In the genomic region with DNA sequence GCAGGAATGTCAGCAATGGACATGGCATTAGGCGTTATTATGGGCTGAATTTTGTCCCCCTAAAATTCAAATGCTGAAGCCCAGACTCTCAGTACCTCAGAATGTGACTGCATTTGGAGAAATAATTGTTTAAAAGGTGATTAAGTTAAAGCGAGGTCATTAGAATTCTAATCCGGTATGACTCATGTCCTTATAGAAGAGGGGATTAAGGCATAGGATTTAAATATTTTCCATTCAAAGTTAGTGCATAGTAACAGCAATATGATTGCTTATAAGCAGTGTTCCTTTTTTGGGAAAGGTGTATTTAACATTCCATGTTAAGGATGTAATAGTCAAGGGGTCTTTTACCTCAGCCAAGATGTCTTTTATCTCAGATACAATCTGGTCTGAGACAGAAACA, we compare ENCODE assay signal across 36 cellular contexts.
"Had no signal": no experiment of that assay in that cellular context is flagged by ENCODE, and none has a peak within 500 bp of the region (broad histone marks: within the 10 kb centered on the region; RNA-seq: fewer than 3 reads in every experiment).

No MANE protein-coding gene starts in this region.

- H3K27me3 ChIP-seq: body of pancreas, brain microvascular endothelial cell, breast epithelium had no signal

- H3K27ac ChIP-seq: body of pancreas, brain microvascular endothelial cell, breast epithelium, VCaP had no signal

- H3K36me3 Mint-ChIP-seq: activated CD8-positive, alpha-beta memory T cell treated with anti-CD3 and anti-CD28 coated beads, Interleukin-2, amount 10 ng/mL, durations not matched to agents 7 days and 5 days; activated naive CD4-positive, alpha-beta T cell treated with anti-CD3 and anti-CD28 coated beads, Interleukin-2, amount 10 ng/mL, durations not matched to agents 7 days and 5 days; activated naive CD4-positive, alpha-beta T cell treated with anti-CD3 and anti-CD28 coated beads, Interleukin-2, amount 50 U/mL, for 24 hours; activated naive CD8-positive, alpha-beta T cell had no signal

- H3K9me3 Mint-ChIP-seq: activated B cell treated with CpG ODN at 0.5 μM for 24 hours; activated CD4-positive, alpha-beta memory T cell treated with anti-CD3 and anti-CD28 coated beads, Interleukin-2, amount 10 ng/mL, durations not matched to agents 7 days and 5 days; activated CD4-positive, alpha-beta T cell treated with anti-CD3 and anti-CD28 coated beads, Interleukin-2, amount 10 ng/mL, durations not matched to agents 24 days and 14 days; activated naive CD4-positive, alpha-beta T cell treated with anti-CD3 and anti-CD28 coated beads, Interleukin-2, amount 10 ng/mL, durations not matched to agents 7 days and 5 days; activated naive CD4-positive, alpha-beta T cell treated with anti-CD3 and anti-CD28 coated beads, Interleukin-2, amount 50 U/mL, for 24 hours; activated naive CD8-positive, alpha-beta T cell treated with anti-CD3 and anti-CD28 coated beads, Interleukin-2, amount 10 ng/mL, durations not matched to agents 7 days and 5 days; activated naive CD8-positive, alpha-beta T cell treated with anti-CD3 and anti-CD28 coated beads, Interleukin-2, amount 50 U/mL, for 24 hours; activated T-cell treated with anti-CD3 and anti-CD28 coated beads, Interleukin-2, amount 50 U/mL, for 24 hours; activated T-helper 2 cell treated with anti-CD3 and anti-CD28 coated beads, Interferon-gamma antibody, Interleukin-2, Interleukin-4, amounts not matched to agents 10 μg/mL and 5 μg/mL and 100 μg/mL, durations not matched to agents 14 hours and 24 hours and 36 hours; T-helper 1 cell treated with Interleukin-12 subunit alpha and Interleukin-12 subunit beta and Interleukin-4 antibody, amounts not matched to agents 30 μg/mL and 1 μg/mL, for 36 hours; T-helper 2 cell treated with Interferon-gamma antibody and Interleukin-4, amounts not matched to agents 5 μg/mL and 100 μg/mL, for 36 hours had no signal

- H3K9me3 ChIP-seq: body of pancreas, breast epithelium had no signal

- ATAC-seq: activated CD8-positive, alpha-beta memory T cell treated with anti-CD3 and anti-CD28 coated beads, Interleukin-2, amount 10 ng/mL, durations not matched to agents 7 days and 5 days; activated CD8-positive, alpha-beta T cell treated with anti-CD3 and anti-CD28 coated beads, Interleukin-2, amount 10 ng/mL, durations not matched to agents 7 days and 5 days; activated naive CD8-positive, alpha-beta T cell treated with anti-CD3 and anti-CD28 coated beads, Interleukin-2, amount 50 U/mL, for 24 hours; body of pancreas had no signal

- H3K4me3 Mint-ChIP-seq: activated B cell treated with CpG ODN at 0.5 μM for 24 hours; activated CD4-positive, alpha-beta memory T cell treated with anti-CD3 and anti-CD28 coated beads, Interleukin-2, amount 10 ng/mL, durations not matched to agents 7 days and 5 days; activated CD4-positive, alpha-beta T cell treated with anti-CD3 and anti-CD28 coated beads, Interleukin-2, amount 10 ng/mL, durations not matched to agents 24 days and 14 days; activated CD8-positive, alpha-beta memory T cell treated with anti-CD3 and anti-CD28 coated beads, Interleukin-2, amount 10 ng/mL, durations not matched to agents 7 days and 5 days; activated CD8-positive, alpha-beta T cell treated with anti-CD3 and anti-CD28 coated beads, Interleukin-2, amount 10 ng/mL, durations not matched to agents 7 days and 5 days; activated naive CD4-positive, alpha-beta T cell treated with anti-CD3 and anti-CD28 coated beads, Interleukin-2, amount 10 ng/mL, durations not matched to agents 7 days and 5 days; activated naive CD4-positive, alpha-beta T cell treated with anti-CD3 and anti-CD28 coated beads, Interleukin-2, amount 50 U/mL, for 24 hours; activated naive CD8-positive, alpha-beta T cell; activated naive CD8-positive, alpha-beta T cell treated with anti-CD3 and anti-CD28 coated beads, Interleukin-2, amount 10 ng/mL, durations not matched to agents 7 days and 5 days; activated naive CD8-positive, alpha-beta T cell treated with anti-CD3 and anti-CD28 coated beads, Interleukin-2, amount 50 U/mL, for 24 hours; activated T-cell treated with anti-CD3 and anti-CD28 coated beads, Interleukin-2, amount 50 U/mL, for 24 hours; central memory CD8-positive, alpha-beta T cell; T-helper 1 cell treated with Interleukin-12 subunit alpha and Interleukin-12 subunit beta and Interleukin-4 antibody, amounts not matched to agents 30 μg/mL and 1 μg/mL, for 36 hours; T-helper 2 cell treated with Interferon-gamma antibody and Interleukin-4, amounts not matched to agents 5 μg/mL and 100 μg/mL, for 36 hours had no signal

- FAIRE-seq: astrocyte, TTC549 had no signal

- H3K4me3 ChIP-seq: body of pancreas, breast epithelium had no signal

- H3K4me1 ChIP-seq: body of pancreas, breast epithelium had no signal

- H3K36me3 ChIP-seq: brain microvascular endothelial cell, breast epithelium had no signal

- H3K27ac Mint-ChIP-seq: activated B cell treated with CpG ODN at 0.5 μM for 24 hours; activated CD4-positive, alpha-beta memory T cell treated with anti-CD3 and anti-CD28 coated beads, Interleukin-2, amount 10 ng/mL, durations not matched to agents 7 days and 5 days; activated CD4-positive, alpha-beta T cell treated with anti-CD3 and anti-CD28 coated beads, Interleukin-2, amount 10 ng/mL, durations not matched to agents 24 days and 14 days; activated CD8-positive, alpha-beta memory T cell treated with anti-CD3 and anti-CD28 coated beads, Interleukin-2, amount 10 ng/mL, durations not matched to agents 7 days and 5 days; activated CD8-positive, alpha-beta T cell treated with anti-CD3 and anti-CD28 coated beads, Interleukin-2, amount 10 ng/mL, durations not matched to agents 7 days and 5 days; activated naive CD4-positive, alpha-beta T cell treated with anti-CD3 and anti-CD28 coated beads, Interleukin-2, amount 10 ng/mL, durations not matched to agents 7 days and 5 days; activated naive CD4-positive, alpha-beta T cell treated with anti-CD3 and anti-CD28 coated beads, Interleukin-2, amount 50 U/mL, for 24 hours; activated naive CD8-positive, alpha-beta T cell; activated naive CD8-positive, alpha-beta T cell treated with anti-CD3 and anti-CD28 coated beads, Interleukin-2, amount 10 ng/mL, durations not matched to agents 7 days and 5 days; activated naive CD8-positive, alpha-beta T cell treated with anti-CD3 and anti-CD28 coated beads, Interleukin-2, amount 50 U/mL, for 24 hours; activated T-cell treated with anti-CD3 and anti-CD28 coated beads, Interleukin-2, amount 50 U/mL, for 24 hours; activated T-helper 2 cell treated with anti-CD3 and anti-CD28 coated beads, Interferon-gamma antibody, Interleukin-2, Interleukin-4, amounts not matched to agents 10 μg/mL and 5 μg/mL and 100 μg/mL, durations not matched to agents 14 hours and 24 hours and 36 hours; T-helper 1 cell treated with Interleukin-12 subunit alpha and Interleukin-12 subunit beta and Interleukin-4 antibody, amounts not matched to agents 30 μg/mL and 1 μg/mL, for 36 hours; T-helper 2 cell treated with Interferon-gamma antibody and Interleukin-4, amounts not matched to agents 5 μg/mL and 100 μg/mL, for 36 hours had no signal

- DNase-seq: activated B cell treated with CpG ODN at 0.5 μM for 24 hours; activated CD4-positive, alpha-beta memory T cell treated with anti-CD3 and anti-CD28 coated beads, Interleukin-2, amount 10 ng/mL, durations not matched to agents 7 days and 5 days; activated CD4-positive, alpha-beta T cell treated with anti-CD3 and anti-CD28 coated beads for 4 hours; activated CD4-positive, alpha-beta T cell treated with anti-CD3 and anti-CD28 coated beads, Interleukin-2, amount 10 ng/mL, durations not matched to agents 24 days and 14 days; activated CD4-positive, alpha-beta T cell treated with anti-CD3 and anti-CD28 coated beads, Interleukin-2, amount 50 U/mL, for 48 hours; activated CD4-positive, CD25-positive, alpha-beta regulatory T cell treated with anti-CD3 and anti-CD28 coated beads, Interleukin-2, amount 50 U/mL, for 72 hours; activated CD8-positive, alpha-beta memory T cell treated with anti-CD3 and anti-CD28 coated beads for 24 hours; activated CD8-positive, alpha-beta memory T cell treated with anti-CD3 and anti-CD28 coated beads, Interleukin-2, amount 10 ng/mL, durations not matched to agents 7 days and 5 days; activated CD8-positive, alpha-beta memory T cell treated with anti-CD3 and anti-CD28 coated beads, Interleukin-2, amount 50 U/mL, for 48 hours; activated CD8-positive, alpha-beta T cell treated with anti-CD3 and anti-CD28 coated beads, Interleukin-2, amount 10 ng/mL, durations not matched to agents 7 days and 5 days; activated effector memory CD4-positive, alpha-beta T cell treated with Interleukin-2 at 50 U/mL for 16 hours; activated gamma-delta T cell; activated naive CD4-positive, alpha-beta T cell treated with anti-CD3 and anti-CD28 coated beads, Interleukin-2, amount 10 ng/mL, durations not matched to agents 7 days and 5 days; activated naive CD4-positive, alpha-beta T cell treated with Interleukin-2 at 50 U/mL for 16 hours; activated naive CD8-positive, alpha-beta T cell treated with anti-CD3 and anti-CD28 coated beads, Interleukin-2, amount 10 ng/mL, durations not matched to agents 7 days and 5 days; activated naive CD8-positive, alpha-beta T cell treated with anti-CD3 and anti-CD28 coated beads, Interleukin-2, amount 50 U/mL, for 24 hours; activated T-cell treated with anti-CD3 and anti-CD28 coated beads, Interleukin-2, amount 50 U/mL, for 24 hours; activated T-cell treated with anti-CD3 and anti-CD28 coated beads, Interleukin-2, amount 50 U/mL, for 48 hours; amygdala; aorta; body of pancreas; brain microvascular endothelial cell; caudate nucleus; cerebellar nuclear complex; T-helper 1 cell; T-helper 9 cell had no signal

- H3K27me3 Mint-ChIP-seq: activated CD4-positive, alpha-beta memory T cell treated with anti-CD3 and anti-CD28 coated beads, Interleukin-2, amount 10 ng/mL, durations not matched to agents 7 days and 5 days; activated naive CD4-positive, alpha-beta T cell treated with anti-CD3 and anti-CD28 coated beads, Interleukin-2, amount 10 ng/mL, durations not matched to agents 7 days and 5 days had no signal

- H3K4me1 Mint-ChIP-seq: activated B cell treated with CpG ODN at 0.5 μM for 24 hours; activated CD4-positive, alpha-beta memory T cell treated with anti-CD3 and anti-CD28 coated beads, Interleukin-2, amount 10 ng/mL, durations not matched to agents 7 days and 5 days; activated CD4-positive, alpha-beta T cell treated with anti-CD3 and anti-CD28 coated beads, Interleukin-2, amount 10 ng/mL, durations not matched to agents 24 days and 14 days; activated CD8-positive, alpha-beta memory T cell treated with anti-CD3 and anti-CD28 coated beads, Interleukin-2, amount 10 ng/mL, durations not matched to agents 7 days and 5 days; activated naive CD4-positive, alpha-beta T cell treated with anti-CD3 and anti-CD28 coated beads, Interleukin-2, amount 10 ng/mL, durations not matched to agents 7 days and 5 days; activated naive CD4-positive, alpha-beta T cell treated with anti-CD3 and anti-CD28 coated beads, Interleukin-2, amount 50 U/mL, for 24 hours; activated naive CD8-positive, alpha-beta T cell treated with anti-CD3 and anti-CD28 coated beads, Interleukin-2, amount 10 ng/mL, durations not matched to agents 7 days and 5 days; activated naive CD8-positive, alpha-beta T cell treated with anti-CD3 and anti-CD28 coated beads, Interleukin-2, amount 50 U/mL, for 24 hours; central memory CD8-positive, alpha-beta T cell had no signal
